1 cellular context compared by ENCODE assay signal in the genomic region with DNA sequence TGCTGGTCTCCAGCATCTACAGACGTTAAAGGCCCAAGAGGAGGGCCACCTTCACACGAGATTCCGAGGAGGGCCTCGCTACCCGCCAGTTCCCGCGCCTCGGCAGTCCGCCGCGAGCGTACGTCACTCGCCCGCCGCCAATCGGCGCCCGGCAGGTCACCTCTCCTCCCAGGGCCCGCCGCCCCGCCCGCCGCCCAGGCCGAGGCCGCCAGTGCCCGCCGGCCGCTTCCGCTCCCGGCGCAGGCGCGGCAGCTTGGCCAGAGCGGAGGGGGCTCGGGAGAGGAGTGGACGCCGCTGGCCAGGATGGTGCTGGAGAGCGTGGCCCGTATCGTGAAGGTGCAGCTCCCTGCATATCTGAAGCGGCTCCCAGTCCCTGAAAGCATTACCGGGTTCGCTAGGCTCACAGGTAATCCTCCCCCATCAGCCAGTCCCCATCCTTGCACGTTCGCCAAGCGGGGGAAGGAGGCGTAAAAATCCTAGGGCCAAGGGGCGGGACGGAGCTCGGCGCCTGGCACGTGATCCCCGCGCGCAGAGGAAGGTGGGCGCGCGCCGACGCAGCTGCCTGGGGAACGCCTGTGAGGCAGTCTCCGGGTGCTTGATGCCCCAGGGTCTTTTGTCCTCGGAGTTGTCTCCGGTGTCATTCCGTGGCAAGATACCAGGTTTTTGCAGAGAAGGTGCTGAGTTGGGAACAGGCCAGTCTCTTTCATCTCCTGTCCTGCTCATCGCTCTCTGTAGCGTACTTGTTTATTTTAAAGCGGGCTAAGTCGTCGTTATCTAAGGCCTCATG.
TF ChIP-seq lines count a peak whose summit lies in the region.

A gene with protein sequence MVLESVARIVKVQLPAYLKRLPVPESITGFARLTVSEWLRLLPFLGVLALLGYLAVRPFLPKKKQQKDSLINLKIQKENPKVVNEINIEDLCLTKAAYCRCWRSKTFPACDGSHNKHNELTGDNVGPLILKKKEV (plus strand): TSS at position 211 of the 787 bp plus-strand sequence. CDS start 93 bp downstream, at position 304.

TF ChIP-seq in HepG2, 621 proteins besides CTCF, POLR2A, EP300 and RAD21 (continued from another document and continues in another):
- TF ChIP-seq, protein P1, sequence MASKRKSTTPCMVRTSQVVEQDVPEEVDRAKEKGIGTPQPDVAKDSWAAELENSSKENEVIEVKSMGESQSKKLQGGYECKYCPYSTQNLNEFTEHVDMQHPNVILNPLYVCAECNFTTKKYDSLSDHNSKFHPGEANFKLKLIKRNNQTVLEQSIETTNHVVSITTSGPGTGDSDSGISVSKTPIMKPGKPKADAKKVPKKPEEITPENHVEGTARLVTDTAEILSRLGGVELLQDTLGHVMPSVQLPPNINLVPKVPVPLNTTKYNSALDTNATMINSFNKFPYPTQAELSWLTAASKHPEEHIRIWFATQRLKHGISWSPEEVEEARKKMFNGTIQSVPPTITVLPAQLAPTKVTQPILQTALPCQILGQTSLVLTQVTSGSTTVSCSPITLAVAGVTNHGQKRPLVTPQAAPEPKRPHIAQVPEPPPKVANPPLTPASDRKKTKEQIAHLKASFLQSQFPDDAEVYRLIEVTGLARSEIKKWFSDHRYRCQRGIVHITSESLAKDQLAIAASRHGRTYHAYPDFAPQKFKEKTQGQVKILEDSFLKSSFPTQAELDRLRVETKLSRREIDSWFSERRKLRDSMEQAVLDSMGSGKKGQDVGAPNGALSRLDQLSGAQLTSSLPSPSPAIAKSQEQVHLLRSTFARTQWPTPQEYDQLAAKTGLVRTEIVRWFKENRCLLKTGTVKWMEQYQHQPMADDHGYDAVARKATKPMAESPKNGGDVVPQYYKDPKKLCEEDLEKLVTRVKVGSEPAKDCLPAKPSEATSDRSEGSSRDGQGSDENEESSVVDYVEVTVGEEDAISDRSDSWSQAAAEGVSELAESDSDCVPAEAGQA (IDR thresholded peaks at IDR 0.05; ENCODE audit: low read depth): peak; percentile 64
- TF ChIP-seq, protein P1 (CRISPR knock-in tag; IDR thresholded peaks at IDR 0.05; ENCODE audit: borderline replicate concordance): no peak
- TF ChIP-seq SMC3 (IDR thresholded peaks at IDR 0.05; ENCODE audit: low read length) (no peak), RFXANK (CRISPR knock-in tag; IDR thresholded peaks at IDR 0.05) (peak; percentile 74; the same call in 1 of the 2 replicates), ZNF143 (CRISPR knock-in tag; IDR thresholded peaks at IDR 0.05) (peak; percentile 82), GZF1 (CRISPR knock-in tag; IDR thresholded peaks at IDR 0.05) (0 out of 2 replicates have a peak, but pooled peaks have one; percentile 50), ZNF430 (CRISPR knock-in tag; IDR thresholded peaks at IDR 0.05) (peak; percentile 78), NFYC (CRISPR knock-in tag; IDR thresholded peaks at IDR 0.05) (peak; percentile 59), ZNF768 (CRISPR knock-in tag; IDR thresholded peaks at IDR 0.05) (peak; percentile 54; the same call in 1 of the 2 replicates), SNRNP70 (IDR thresholded peaks at IDR 0.05; ENCODE audit: low read depth, low read length) (no peak), SALL2 (CRISPR knock-in tag; IDR thresholded peaks at IDR 0.05) (no peak), ZNF75D (CRISPR knock-in tag; IDR thresholded peaks at IDR 0.05; ENCODE audit: borderline replicate concordance) (no peak), ZNF329 (CRISPR knock-in tag; IDR thresholded peaks at IDR 0.05; ENCODE audit: low read depth) (0 out of 2 replicates have a peak, but pooled peaks have one; percentile 54), ZNF30 (CRISPR knock-in tag; IDR thresholded peaks at IDR 0.05) (0 out of 2 replicates have a peak, but pooled peaks have one; percentile 84), ZNF468 (CRISPR knock-in tag; IDR thresholded peaks at IDR 0.05) (no peak), ZNF121 (CRISPR knock-in tag; IDR thresholded peaks at IDR 0.05) (no peak), IKZF4 (CRISPR knock-in tag; IDR thresholded peaks at IDR 0.05; ENCODE audit: borderline replicate concordance, low read depth, not compliant biosample characterization) (peak; percentile 74)
- TF ChIP-seq, protein P2, sequence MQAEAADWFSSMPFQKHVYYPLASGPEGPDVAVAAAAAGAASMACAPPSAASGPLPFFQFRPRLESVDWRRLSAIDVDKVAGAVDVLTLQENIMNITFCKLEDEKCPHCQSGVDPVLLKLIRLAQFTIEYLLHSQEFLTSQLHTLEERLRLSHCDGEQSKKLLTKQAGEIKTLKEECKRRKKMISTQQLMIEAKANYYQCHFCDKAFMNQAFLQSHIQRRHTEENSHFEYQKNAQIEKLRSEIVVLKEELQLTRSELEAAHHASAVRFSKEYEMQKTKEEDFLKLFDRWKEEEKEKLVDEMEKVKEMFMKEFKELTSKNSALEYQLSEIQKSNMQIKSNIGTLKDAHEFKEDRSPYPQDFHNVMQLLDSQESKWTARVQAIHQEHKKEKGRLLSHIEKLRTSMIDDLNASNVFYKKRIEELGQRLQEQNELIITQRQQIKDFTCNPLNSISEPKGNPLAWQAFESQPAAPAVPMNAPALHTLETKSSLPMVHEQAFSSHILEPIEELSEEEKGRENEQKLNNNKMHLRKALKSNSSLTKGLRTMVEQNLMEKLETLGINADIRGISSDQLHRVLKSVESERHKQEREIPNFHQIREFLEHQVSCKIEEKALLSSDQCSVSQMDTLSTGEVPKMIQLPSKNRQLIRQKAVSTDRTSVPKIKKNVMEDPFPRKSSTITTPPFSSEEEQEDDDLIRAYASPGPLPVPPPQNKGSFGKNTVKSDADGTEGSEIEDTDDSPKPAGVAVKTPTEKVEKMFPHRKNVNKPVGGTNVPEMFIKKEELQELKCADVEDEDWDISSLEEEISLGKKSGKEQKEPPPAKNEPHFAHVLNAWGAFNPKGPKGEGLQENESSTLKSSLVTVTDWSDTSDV (CRISPR knock-in tag; IDR thresholded peaks at IDR 0.05): no peak; the same call in 1 of the 2 replicates
- TF ChIP-seq, protein P3, sequence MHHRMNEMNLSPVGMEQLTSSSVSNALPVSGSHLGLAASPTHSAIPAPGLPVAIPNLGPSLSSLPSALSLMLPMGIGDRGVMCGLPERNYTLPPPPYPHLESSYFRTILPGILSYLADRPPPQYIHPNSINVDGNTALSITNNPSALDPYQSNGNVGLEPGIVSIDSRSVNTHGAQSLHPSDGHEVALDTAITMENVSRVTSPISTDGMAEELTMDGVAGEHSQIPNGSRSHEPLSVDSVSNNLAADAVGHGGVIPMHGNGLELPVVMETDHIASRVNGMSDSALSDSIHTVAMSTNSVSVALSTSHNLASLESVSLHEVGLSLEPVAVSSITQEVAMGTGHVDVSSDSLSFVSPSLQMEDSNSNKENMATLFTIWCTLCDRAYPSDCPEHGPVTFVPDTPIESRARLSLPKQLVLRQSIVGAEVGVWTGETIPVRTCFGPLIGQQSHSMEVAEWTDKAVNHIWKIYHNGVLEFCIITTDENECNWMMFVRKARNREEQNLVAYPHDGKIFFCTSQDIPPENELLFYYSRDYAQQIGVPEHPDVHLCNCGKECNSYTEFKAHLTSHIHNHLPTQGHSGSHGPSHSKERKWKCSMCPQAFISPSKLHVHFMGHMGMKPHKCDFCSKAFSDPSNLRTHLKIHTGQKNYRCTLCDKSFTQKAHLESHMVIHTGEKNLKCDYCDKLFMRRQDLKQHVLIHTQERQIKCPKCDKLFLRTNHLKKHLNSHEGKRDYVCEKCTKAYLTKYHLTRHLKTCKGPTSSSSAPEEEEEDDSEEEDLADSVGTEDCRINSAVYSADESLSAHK (CRISPR knock-in tag; IDR thresholded peaks at IDR 0.05; ENCODE audit: borderline replicate concordance): no peak
- TF ChIP-seq, protein P4, sequence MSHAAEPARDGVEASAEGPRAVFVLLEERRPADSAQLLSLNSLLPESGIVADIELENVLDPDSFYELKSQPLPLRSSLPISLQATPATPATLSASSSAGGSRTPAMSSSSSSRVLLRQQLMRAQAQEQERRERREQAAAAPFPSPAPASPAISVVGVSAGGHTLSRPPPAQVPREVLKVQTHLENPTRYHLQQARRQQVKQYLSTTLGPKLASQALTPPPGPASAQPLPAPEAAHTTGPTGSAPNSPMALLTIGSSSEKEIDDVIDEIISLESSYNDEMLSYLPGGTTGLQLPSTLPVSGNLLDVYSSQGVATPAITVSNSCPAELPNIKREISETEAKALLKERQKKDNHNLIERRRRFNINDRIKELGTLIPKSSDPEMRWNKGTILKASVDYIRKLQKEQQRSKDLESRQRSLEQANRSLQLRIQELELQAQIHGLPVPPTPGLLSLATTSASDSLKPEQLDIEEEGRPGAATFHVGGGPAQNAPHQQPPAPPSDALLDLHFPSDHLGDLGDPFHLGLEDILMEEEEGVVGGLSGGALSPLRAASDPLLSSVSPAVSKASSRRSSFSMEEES (CRISPR knock-in tag; IDR thresholded peaks at IDR 0.05): peak; percentile 94
- TF ChIP-seq, protein P5, sequence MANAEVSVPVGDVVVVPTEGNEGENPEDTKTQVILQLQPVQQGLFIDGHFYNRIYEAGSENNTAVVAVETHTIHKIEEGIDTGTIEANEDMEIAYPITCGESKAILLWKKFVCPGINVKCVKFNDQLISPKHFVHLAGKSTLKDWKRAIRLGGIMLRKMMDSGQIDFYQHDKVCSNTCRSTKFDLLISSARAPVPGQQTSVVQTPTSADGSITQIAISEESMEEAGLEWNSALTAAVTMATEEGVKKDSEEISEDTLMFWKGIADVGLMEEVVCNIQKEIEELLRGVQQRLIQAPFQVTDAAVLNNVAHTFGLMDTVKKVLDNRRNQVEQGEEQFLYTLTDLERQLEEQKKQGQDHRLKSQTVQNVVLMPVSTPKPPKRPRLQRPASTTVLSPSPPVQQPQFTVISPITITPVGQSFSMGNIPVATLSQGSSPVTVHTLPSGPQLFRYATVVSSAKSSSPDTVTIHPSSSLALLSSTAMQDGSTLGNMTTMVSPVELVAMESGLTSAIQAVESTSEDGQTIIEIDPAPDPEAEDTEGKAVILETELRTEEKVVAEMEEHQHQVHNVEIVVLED (CRISPR knock-in tag; IDR thresholded peaks at IDR 0.05; ENCODE audit: borderline replicate concordance): peak; percentile 88
- TF ChIP-seq, protein P6, sequence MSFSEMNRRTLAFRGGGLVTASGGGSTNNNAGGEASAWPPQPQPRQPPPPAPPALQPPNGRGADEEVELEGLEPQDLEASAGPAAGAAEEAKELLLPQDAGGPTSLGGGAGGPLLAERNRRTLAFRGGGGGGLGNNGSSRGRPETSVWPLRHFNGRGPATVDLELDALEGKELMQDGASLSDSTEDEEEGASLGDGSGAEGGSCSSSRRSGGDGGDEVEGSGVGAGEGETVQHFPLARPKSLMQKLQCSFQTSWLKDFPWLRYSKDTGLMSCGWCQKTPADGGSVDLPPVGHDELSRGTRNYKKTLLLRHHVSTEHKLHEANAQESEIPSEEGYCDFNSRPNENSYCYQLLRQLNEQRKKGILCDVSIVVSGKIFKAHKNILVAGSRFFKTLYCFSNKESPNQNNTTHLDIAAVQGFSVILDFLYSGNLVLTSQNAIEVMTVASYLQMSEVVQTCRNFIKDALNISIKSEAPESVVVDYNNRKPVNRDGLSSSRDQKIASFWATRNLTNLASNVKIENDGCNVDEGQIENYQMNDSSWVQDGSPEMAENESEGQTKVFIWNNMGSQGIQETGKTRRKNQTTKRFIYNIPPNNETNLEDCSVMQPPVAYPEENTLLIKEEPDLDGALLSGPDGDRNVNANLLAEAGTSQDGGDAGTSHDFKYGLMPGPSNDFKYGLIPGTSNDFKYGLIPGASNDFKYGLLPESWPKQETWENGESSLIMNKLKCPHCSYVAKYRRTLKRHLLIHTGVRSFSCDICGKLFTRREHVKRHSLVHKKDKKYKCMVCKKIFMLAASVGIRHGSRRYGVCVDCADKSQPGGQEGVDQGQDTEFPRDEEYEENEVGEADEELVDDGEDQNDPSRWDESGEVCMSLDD (CRISPR knock-in tag; IDR thresholded peaks at IDR 0.05; ENCODE audit: borderline replicate concordance): no peak
- TF ChIP-seq, protein P7, sequence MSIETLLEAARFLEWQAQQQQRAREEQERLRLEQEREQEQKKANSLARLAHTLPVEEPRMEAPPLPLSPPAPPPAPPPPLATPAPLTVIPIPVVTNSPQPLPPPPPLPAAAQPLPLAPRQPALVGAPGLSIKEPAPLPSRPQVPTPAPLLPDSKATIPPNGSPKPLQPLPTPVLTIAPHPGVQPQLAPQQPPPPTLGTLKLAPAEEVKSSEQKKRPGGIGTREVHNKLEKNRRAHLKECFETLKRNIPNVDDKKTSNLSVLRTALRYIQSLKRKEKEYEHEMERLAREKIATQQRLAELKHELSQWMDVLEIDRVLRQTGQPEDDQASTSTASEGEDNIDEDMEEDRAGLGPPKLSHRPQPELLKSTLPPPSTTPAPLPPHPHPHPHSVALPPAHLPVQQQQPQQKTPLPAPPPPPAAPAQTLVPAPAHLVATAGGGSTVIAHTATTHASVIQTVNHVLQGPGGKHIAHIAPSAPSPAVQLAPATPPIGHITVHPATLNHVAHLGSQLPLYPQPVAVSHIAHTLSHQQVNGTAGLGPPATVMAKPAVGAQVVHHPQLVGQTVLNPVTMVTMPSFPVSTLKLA (IDR thresholded peaks at IDR 0.05): no peak
- TF ChIP-seq, protein P8, sequence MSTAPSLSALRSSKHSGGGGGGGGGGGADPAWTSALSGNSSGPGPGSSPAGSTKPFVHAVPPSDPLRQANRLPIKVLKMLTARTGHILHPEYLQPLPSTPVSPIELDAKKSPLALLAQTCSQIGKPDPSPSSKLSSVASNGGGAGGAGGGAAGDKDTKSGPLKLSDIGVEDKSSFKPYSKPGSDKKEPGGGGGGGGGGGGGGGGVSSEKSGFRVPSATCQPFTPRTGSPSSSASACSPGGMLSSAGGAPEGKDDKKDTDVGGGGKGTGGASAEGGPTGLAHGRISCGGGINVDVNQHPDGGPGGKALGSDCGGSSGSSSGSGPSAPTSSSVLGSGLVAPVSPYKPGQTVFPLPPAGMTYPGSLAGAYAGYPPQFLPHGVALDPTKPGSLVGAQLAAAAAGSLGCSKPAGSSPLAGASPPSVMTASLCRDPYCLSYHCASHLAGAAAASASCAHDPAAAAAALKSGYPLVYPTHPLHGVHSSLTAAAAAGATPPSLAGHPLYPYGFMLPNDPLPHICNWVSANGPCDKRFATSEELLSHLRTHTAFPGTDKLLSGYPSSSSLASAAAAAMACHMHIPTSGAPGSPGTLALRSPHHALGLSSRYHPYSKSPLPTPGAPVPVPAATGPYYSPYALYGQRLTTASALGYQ (CRISPR knock-in tag; IDR thresholded peaks at IDR 0.05): no peak; the same call in 1 of the 2 replicates
